Comparison of ENCODE assay signal across 8 cellular contexts in the genomic region with DNA sequence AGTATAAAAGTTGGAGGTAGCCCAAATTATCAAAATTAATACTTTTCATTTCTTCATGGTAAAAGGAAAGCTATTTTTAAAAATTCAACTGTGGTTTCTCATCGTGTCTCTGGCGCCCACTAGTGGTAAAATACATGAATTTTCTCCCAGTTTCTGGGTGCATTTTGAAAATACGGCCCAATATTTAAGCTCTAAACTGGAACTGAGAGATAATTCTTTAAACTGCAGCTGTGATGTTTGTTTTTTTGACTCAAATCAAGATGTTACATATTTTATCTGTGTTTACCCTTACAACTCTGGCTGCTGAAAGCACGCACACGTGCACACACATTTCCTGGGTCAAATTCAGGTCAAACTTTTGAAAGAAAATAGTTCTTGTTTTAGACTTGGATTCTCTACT.
DNase-seq lines count a peak whose midpoint lies in the region; ATAC-seq, FAIRE-seq and TF ChIP-seq lines count a peak whose summit lies in the region.

No MANE protein-coding gene starts in this region.

- TF ChIP-seq CTCF in GM12874 (IDR thresholded peaks at IDR 0.05; ENCODE audit: insufficient read depth, low read depth, low read length) (peak; percentile 45; the same call in 1 of the 2 replicates), hepatocyte (IDR thresholded peaks at IDR 0.05; ENCODE audit: poor library complexity) (peak; percentile 70), upper lobe of right lung (IDR thresholded peaks at IDR 0.05) (peak; percentile 71)

- H3K79me2 ChIP-seq in hepatocyte, result no peaks in the 10 kb centered on the region

- ATAC-seq in upper lobe of right lung (no peak), HG03520 (IDR thresholded peaks at IDR 0.05; ENCODE audit: unreplicated experiment) (no peak)

- H3K27me3 ChIP-seq in hepatocyte (no peaks in the 10 kb centered on the region), upper lobe of right lung (no peaks in the 10 kb centered on the region)

- H3K36me3 ChIP-seq in hepatocyte (replicated peaks; ENCODE audit: insufficient read depth, low read depth) (no peaks in the 10 kb centered on the region), upper lobe of right lung (no peaks in the 10 kb centered on the region)

- no peaks in the 10 kb centered on the region for H4K20me1 ChIP-seq in hepatocyte (ENCODE audit: insufficient read depth, poor library complexity, severe bottlenecking)

- FAIRE-seq in HTR-8/SVneo (lab: Jason Lieb, UNC), result no peak

- intact Hi-C loops in upper lobe of right lung (cut with DNase I), result loop anchor here (10.0 kb wide), 1 partner anchor 142 kb away; no protein-coding TSS in a partner anchor

- H3K4me3 ChIP-seq in hepatocyte, result no peak overlapping the region
- no peak overlapping the region for H3K4me3 ChIP-seq in upper lobe of right lung

- H3K9me2 ChIP-seq in hepatocyte (replicated peaks; ENCODE audit: insufficient read depth), result no peaks in the 10 kb centered on the region

- H3K9me3 ChIP-seq in hepatocyte (ENCODE audit: low read depth), result no peaks in the 10 kb centered on the region
- H3K9me3 ChIP-seq in upper lobe of right lung, result no peaks in the 10 kb centered on the region

- H3K27ac ChIP-seq in hepatocyte (no peak overlapping the region), upper lobe of right lung (no peak overlapping the region)

- no peaks in the 10 kb centered on the region for H3K4me1 ChIP-seq in hepatocyte (ENCODE audit: insufficient read depth)
- H3K4me1 ChIP-seq in upper lobe of right lung, result peaks cover 6% of the 10 kb centered on the region

- H2AFZ ChIP-seq in hepatocyte, result no peak overlapping the region

- 28% methylated on average over 5 of the region's 5 CpGs for WGBS in hepatocyte (ENCODE audit: low lambda C conversion rate, missing lambda C conversion rate)

- no peak overlapping the region for H3K4me2 ChIP-seq in hepatocyte

- DNase-seq in Ammon's horn (ENCODE audit: low spot score), result peak; percentile 6
- DNase-seq in SKM-1 treated with dmso at 0.1 percent for 144 hours (lab: John Stamatoyannopoulos, UW; ENCODE audit: unreplicated experiment), result peak; percentile 29
- DNase-seq in hepatocyte (ENCODE audit: low spot score), result peak; percentile 40
- DNase-seq in upper lobe of right lung, result no peak
- DNase-seq in HTR-8/SVneo (ENCODE audit: insufficient read length, low spot score), result no peak
- no peak for DNase-seq in stimulated activated CD4-positive, alpha-beta T cell treated with anti-CD3 and anti-CD28 coated beads, Interleukin-1b, Interleukin-23, amount 100 ng/mL, for 48 hours

Comparison
In these comparisons a context has a peak if more than half of its experiments do, and no peak if none do; other contexts are left out.
1. DNase-seq: peak in Ammon's horn (single experiment), SKM-1 treated with dmso at 0.1 percent for 144 hours (single experiment) and hepatocyte (single experiment); none in upper lobe of right lung (single experiment), HTR-8/SVneo (single experiment) and stimulated activated CD4-positive, alpha-beta T cell treated with anti-CD3 and anti-CD28 coated beads, Interleukin-1b, Interleukin-23, amount 100 ng/mL, for 48 hours (single experiment).
2. Peak in every context shown above with its lines, with median percentiles within 50 percentile points of each other: CTCF ChIP-seq.